ENCODE assay signal across 12 cellular contexts in the genomic region with DNA sequence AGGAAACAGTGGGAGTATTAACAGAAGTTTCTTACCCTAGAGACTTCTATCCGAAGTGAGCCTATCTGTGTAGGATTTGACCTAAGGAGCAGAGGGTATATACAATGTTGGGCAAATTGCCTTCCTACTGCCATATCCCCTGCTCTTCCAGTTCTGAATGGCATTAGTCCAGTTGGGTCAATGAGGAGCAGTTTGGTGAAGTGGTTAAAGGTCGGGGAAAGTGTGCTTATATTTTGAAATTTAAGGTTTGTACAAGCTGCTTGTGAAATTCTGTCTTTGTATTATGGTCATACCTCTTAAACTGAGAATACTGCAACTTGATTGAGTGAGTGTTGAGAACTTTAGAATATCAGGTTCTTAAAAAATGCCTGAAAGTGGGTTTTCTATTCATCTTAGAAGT. TPM values are rescaled to one million over a fixed set of nuclear protein-coding genes. Genes with fewer than 3 reads are reported as not detected.
A peak's percentile ranks its signal among the peaks of the same experiment; 100 is the strongest.
DNase-seq lines count a peak whose midpoint lies in the region; ATAC-seq and TF ChIP-seq lines count a peak whose summit lies in the region.
"Had no signal": no experiment of that assay in that cellular context is flagged by ENCODE, and none has a peak within 500 bp of the region (broad histone marks: within the 10 kb centered on the region; RNA-seq: fewer than 3 reads in every experiment).

No MANE protein-coding gene starts in this region.

- CTCF ChIA-PET in activated naive CD4-positive, alpha-beta T cell treated with anti-CD3 and anti-CD28 coated beads, Interleukin-2, amount 10 ng/mL, durations not matched to agents 7 days and 5 days (lab: Charles Lee), result interaction anchor here (1.5 kb wide), 1 partner anchor 22 kb away, joined by 4 read pairs; no protein-coding TSS in a partner anchor
- CTCF ChIA-PET in activated CD8-positive, alpha-beta T cell treated with anti-CD3 and anti-CD28 coated beads for 36 hours (lab: Charles Lee), result interaction anchor here (1.7 kb wide), 1 partner anchor 23 kb away, joined by 9 read pairs; a partner anchor contains a TSS

- ATAC-seq in activated CD8-positive, alpha-beta T cell treated with anti-CD3 and anti-CD28 coated beads for 36 hours, result no peak
- ATAC-seq in left lobe of liver (peak; percentile 39), GM21367 (IDR thresholded peaks at IDR 0.05; ENCODE audit: unreplicated experiment) (no peak)
- ATAC-seq: Right ventricle myocardium inferior had no signal

- H3K4me3 ChIP-seq in subcutaneous abdominal adipose tissue (ENCODE audit: low read depth in 1 of 5, low read length in 5 of 5), result peak overlapping the region in 1 of 5 donors; percentile 11
- no peak overlapping the region for H3K4me3 ChIP-seq in BE2C (ENCODE audit: low read depth, low read length)

- DNase-seq in activated naive CD4-positive, alpha-beta T cell treated with anti-CD3 and anti-CD28 coated beads, Interleukin-2, amount 10 ng/mL, durations not matched to agents 7 days and 5 days, result no peak
- no peak for DNase-seq in activated naive CD4-positive, alpha-beta T cell (lab: John Stamatoyannopoulos, UW)
- DNase-seq in activated CD8-positive, alpha-beta T cell treated with anti-CD3 and anti-CD28 coated beads for 36 hours, result no peak
- no peak for DNase-seq in left lobe of liver (ENCODE audit: low spot score)
- DNase-seq in NCI-H1105 (lab: John Stamatoyannopoulos, UW), result no peak
- DNase-seq in BE2C, result no peak
- DNase-seq: AML-193, head of caudate nucleus, NCI-H2171 treated with DMSO at 0.1 percent for 48 hours had no signal

- no peaks in the 10 kb centered on the region for H3K9me3 ChIP-seq in subcutaneous abdominal adipose tissue (ENCODE audit: control insufficient read depth in 5 of 5, low read length in 5 of 5)
- no peaks in the 10 kb centered on the region for H3K9me3 ChIP-seq in BE2C

- peak overlapping the region; percentile 76 for H3K27ac ChIP-seq in subcutaneous abdominal adipose tissue (ENCODE audit: low read depth, low read length)

- no peak for TF ChIP-seq CTCF in activated CD8-positive, alpha-beta T cell treated with anti-CD3 and anti-CD28 coated beads for 36 hours (IDR thresholded peaks at IDR 0.05)
- no peak for TF ChIP-seq CTCF in BE2C (IDR thresholded peaks at IDR 0.05; ENCODE audit: low read depth, low read length)

- peaks cover 31% of the 10 kb centered on the region for H3K36me3 Mint-ChIP-seq in activated naive CD4-positive, alpha-beta T cell treated with anti-CD3 and anti-CD28 coated beads, Interleukin-2, amount 10 ng/mL, durations not matched to agents 7 days and 5 days
- peaks cover 34% of the 10 kb centered on the region for H3K36me3 Mint-ChIP-seq in activated CD8-positive, alpha-beta T cell treated with anti-CD3 and anti-CD28 coated beads for 36 hours (ENCODE audit: low read depth)

- H3K36me3 ChIP-seq in subcutaneous abdominal adipose tissue (ENCODE audit: control insufficient read depth in 5 of 5, insufficient read depth in 5 of 5, low read length in 5 of 5) (peaks cover 11 to 31% (median 27%) of the 10 kb centered on the region in 5 donors), BE2C (peaks cover 16% of the 10 kb centered on the region)

- peak overlapping the region in 4 of 5 donors; percentile 38 to 99 (median 93) for H3K9ac ChIP-seq in subcutaneous abdominal adipose tissue (ENCODE audit: low read length in 5 of 5)

- intact Hi-C loops in activated CD8-positive, alpha-beta T cell treated with anti-CD3 and anti-CD28 coated beads for 36 hours (cut with micrococcal nuclease), result no loop called here

- peaks cover 34% of the 10 kb centered on the region for H3K4me1 Mint-ChIP-seq in activated naive CD4-positive, alpha-beta T cell treated with anti-CD3 and anti-CD28 coated beads, Interleukin-2, amount 10 ng/mL, durations not matched to agents 7 days and 5 days
- peaks cover 28% of the 10 kb centered on the region for H3K4me1 Mint-ChIP-seq in activated CD8-positive, alpha-beta T cell treated with anti-CD3 and anti-CD28 coated beads for 36 hours (ENCODE audit: low read depth)

- peaks cover 6 to 22% (median 20%) of the 10 kb centered on the region in 5 donors for H3K4me1 ChIP-seq in subcutaneous abdominal adipose tissue (ENCODE audit: control insufficient read depth in 5 of 5, insufficient read depth in 5 of 5, low read length in 5 of 5)
- H3K4me1 ChIP-seq in BE2C, result no peaks in the 10 kb centered on the region

- no peaks in the 10 kb centered on the region for H3K9me3 Mint-ChIP-seq in activated naive CD4-positive, alpha-beta T cell treated with anti-CD3 and anti-CD28 coated beads, Interleukin-2, amount 10 ng/mL, durations not matched to agents 7 days and 5 days
- H3K9me3 Mint-ChIP-seq in activated CD8-positive, alpha-beta T cell treated with anti-CD3 and anti-CD28 coated beads for 36 hours, result no peaks in the 10 kb centered on the region

- H3K27me3 ChIP-seq in subcutaneous abdominal adipose tissue (ENCODE audit: control insufficient read depth in 5 of 5, insufficient read depth in 4 of 5, low read length in 5 of 5) (no peaks in the 10 kb centered on the region), BE2C (no peaks in the 10 kb centered on the region)

- POLR2A ChIA-PET in activated CD8-positive, alpha-beta T cell treated with anti-CD3 and anti-CD28 coated beads for 36 hours (lab: Charles Lee), result interaction anchor here (2.1 to 2.5 kb wide), 3 partner anchors 9 to 55 kb away, joined by 10 to 40 read pairs (median 16); a partner anchor contains a TSS

- peak overlapping the region; percentile 6 for H3K27ac Mint-ChIP-seq in activated naive CD4-positive, alpha-beta T cell treated with anti-CD3 and anti-CD28 coated beads, Interleukin-2, amount 10 ng/mL, durations not matched to agents 7 days and 5 days
- peak overlapping the region; percentile 90 for H3K27ac Mint-ChIP-seq in activated CD8-positive, alpha-beta T cell treated with anti-CD3 and anti-CD28 coated beads for 36 hours

- H3K4me3 Mint-ChIP-seq in activated naive CD4-positive, alpha-beta T cell treated with anti-CD3 and anti-CD28 coated beads, Interleukin-2, amount 10 ng/mL, durations not matched to agents 7 days and 5 days, result peak overlapping the region; percentile 90
- peak overlapping the region; percentile 90 for H3K4me3 Mint-ChIP-seq in activated CD8-positive, alpha-beta T cell treated with anti-CD3 and anti-CD28 coated beads for 36 hours

- peaks cover 4% of the 10 kb centered on the region for H3K27me3 Mint-ChIP-seq in activated naive CD4-positive, alpha-beta T cell treated with anti-CD3 and anti-CD28 coated beads, Interleukin-2, amount 10 ng/mL, durations not matched to agents 7 days and 5 days
- H3K27me3 Mint-ChIP-seq in activated CD8-positive, alpha-beta T cell treated with anti-CD3 and anti-CD28 coated beads for 36 hours, result no peaks in the 10 kb centered on the region

RNA-seq across cellular contexts. Expression of a gene that starts 1.7 kb away (rescaled TPM):
- total RNA-seq in activated CD8-positive, alpha-beta T cell treated with anti-CD3 and anti-CD28 coated beads for 36 hours, result 10 to 100 TPM; 42.8 to 44.1 TPM
- total RNA-seq in left lobe of liver, result 187 TPM
- polyA plus RNA-seq in BE2C (2012; ENCODE audit: insufficient read depth, insufficient read length, low read depth), result 118 TPM

RNA-seq across cellular contexts. Expression of a gene that starts 21.7 kb away (rescaled TPM):
- 100 to 1,000 TPM; 111 to 114 TPM for total RNA-seq in activated CD8-positive, alpha-beta T cell treated with anti-CD3 and anti-CD28 coated beads for 36 hours
- total RNA-seq in left lobe of liver, result 92.2 TPM
- polyA plus RNA-seq in BE2C (2012; ENCODE audit: insufficient read depth, insufficient read length, low read depth), result 186 TPM

RNA-seq across cellular contexts. Expression of a gene that starts 54.0 kb away (rescaled TPM):
- 100 to 1,000 TPM; 134 to 139 TPM for total RNA-seq in activated CD8-positive, alpha-beta T cell treated with anti-CD3 and anti-CD28 coated beads for 36 hours
- 0.53 TPM for total RNA-seq in left lobe of liver
- polyA plus RNA-seq in BE2C (2012; ENCODE audit: insufficient read depth, insufficient read length, low read depth), result 18.4 TPM

Comparison
In these comparisons a context has a peak if more than half of its experiments do, and no peak if none do; other contexts are left out.
1. RNA of a gene that starts 54.0 kb away (total RNA-seq): 134 to 139 TPM in activated CD8-positive, alpha-beta T cell treated with anti-CD3 and anti-CD28 coated beads for 36 hours; 0.53 TPM in left lobe of liver (single experiment); every median in the first group is over 10 times any median in the second.